In genomic region chr1:18452550-18452949, GRCh38 we compare ENCODE assay signal across 9 cellular contexts. TPM values are rescaled to one million over a fixed set of nuclear protein-coding genes. Genes with fewer than 3 reads are reported as not detected.
DNase-seq lines count a peak whose midpoint lies in the region; ATAC-seq and TF ChIP-seq lines count a peak whose summit lies in the region.
"Had no signal": no experiment of that assay in that cellular context is flagged by ENCODE, and none has a peak within 500 bp of the region (broad histone marks: within the 10 kb centered on the region; RNA-seq: fewer than 3 reads in every experiment).

No MANE protein-coding gene starts in this region.

- no peaks in the 10 kb centered on the region for H4K20me1 ChIP-seq in DND-41 (ENCODE audit: insufficient read depth, low read length)

- intact Hi-C loops in activated CD8-positive, alpha-beta T cell treated with anti-CD3 and anti-CD28 coated beads for 36 hours (cut with micrococcal nuclease): no loop called here

- no peaks in the 10 kb centered on the region for H3K9me3 ChIP-seq in DND-41 (ENCODE audit: insufficient read depth, low read length, severe bottlenecking)
- H3K9me3 ChIP-seq: lower lobe of right lung had no signal

- no peak overlapping the region for H3K4me2 ChIP-seq in DND-41 (ENCODE audit: insufficient read depth, low read length)

- H3K79me2 ChIP-seq in DND-41 (ENCODE audit: insufficient read depth, low read length): no peaks in the 10 kb centered on the region

- no peak overlapping the region for H3K9ac ChIP-seq in DND-41 (ENCODE audit: low read depth, low read length)

- TF ChIP-seq RAD21 in Ishikawa (IDR thresholded peaks at IDR 0.05; ENCODE audit: low read depth): no peak

- POLR2A ChIA-PET in activated CD8-positive, alpha-beta T cell treated with anti-CD3 and anti-CD28 coated beads for 36 hours (lab: Charles Lee): no interaction called here

- no peak overlapping the region for H3K27ac Mint-ChIP-seq in activated CD8-positive, alpha-beta T cell treated with anti-CD3 and anti-CD28 coated beads for 36 hours
- no peak overlapping the region for H3K27ac Mint-ChIP-seq in chondrocyte (ENCODE audit: unreplicated experiment)
- H3K27ac Mint-ChIP-seq: activated T-cell treated with anti-CD3 and anti-CD28 coated beads, Interleukin-2, amount 50 U/mL, for 24 hours had no signal

- no peaks in the 10 kb centered on the region for H3K36me3 ChIP-seq in DND-41 (ENCODE audit: insufficient read depth, low read length)
- H3K36me3 ChIP-seq: lower lobe of right lung had no signal

- no peak overlapping the region for H3K27ac ChIP-seq in DND-41 (ENCODE audit: low read length)
- H3K27ac ChIP-seq: lower lobe of right lung had no signal

- ATAC-seq in DND-41 (ENCODE audit: insufficient read depth, low read depth) (peak; percentile 70; the same call in 2 of the 3 replicates), left lobe of liver (peak; percentile 81)
- peak; percentile 71 for ATAC-seq in activated CD8-positive, alpha-beta T cell treated with anti-CD3 and anti-CD28 coated beads for 36 hours
- ATAC-seq: lower lobe of right lung had no signal

- no peaks in the 10 kb centered on the region for H3K4me1 Mint-ChIP-seq in activated CD8-positive, alpha-beta T cell treated with anti-CD3 and anti-CD28 coated beads for 36 hours (ENCODE audit: low read depth)
- no peaks in the 10 kb centered on the region for H3K4me1 Mint-ChIP-seq in chondrocyte (ENCODE audit: low read depth)

- H3K36me3 Mint-ChIP-seq in activated CD8-positive, alpha-beta T cell treated with anti-CD3 and anti-CD28 coated beads for 36 hours (ENCODE audit: low read depth): no peaks in the 10 kb centered on the region
- no peaks in the 10 kb centered on the region for H3K36me3 Mint-ChIP-seq in chondrocyte (ENCODE audit: low read depth)

- H3K27me3 ChIP-seq in DND-41 (ENCODE audit: insufficient read depth, low read length, poor library complexity): no peaks in the 10 kb centered on the region

- no peaks in the 10 kb centered on the region for H3K4me1 ChIP-seq in DND-41 (ENCODE audit: insufficient read depth, low read length)
- H3K4me1 ChIP-seq: lower lobe of right lung had no signal

- peaks cover 10% of the 10 kb centered on the region for H3K27me3 Mint-ChIP-seq in activated CD8-positive, alpha-beta T cell treated with anti-CD3 and anti-CD28 coated beads for 36 hours
- peaks cover 2% of the 10 kb centered on the region for H3K27me3 Mint-ChIP-seq in chondrocyte (ENCODE audit: low read depth)

- TF ChIP-seq CTCF in DND-41 (IDR thresholded peaks at IDR 0.05; ENCODE audit: borderline replicate concordance, extremely low read depth, low read length, poor library complexity, severe bottlenecking): no peak
- TF ChIP-seq CTCF in activated CD8-positive, alpha-beta T cell treated with anti-CD3 and anti-CD28 coated beads for 36 hours (IDR thresholded peaks at IDR 0.05): no peak
- no peak for TF ChIP-seq CTCF in chondrocyte (IDR thresholded peaks at IDR 0.05)

- H3K4me3 Mint-ChIP-seq in activated CD8-positive, alpha-beta T cell treated with anti-CD3 and anti-CD28 coated beads for 36 hours: no peak overlapping the region
- no peak overlapping the region for H3K4me3 Mint-ChIP-seq in chondrocyte (ENCODE audit: unreplicated experiment)
- H3K4me3 Mint-ChIP-seq: activated T-cell treated with anti-CD3 and anti-CD28 coated beads, Interleukin-2, amount 50 U/mL, for 24 hours had no signal

- DNase-seq in DND-41: peak; percentile 19
- peak; percentile 4 for DNase-seq in activated CD8-positive, alpha-beta T cell treated with anti-CD3 and anti-CD28 coated beads for 36 hours
- no peak for DNase-seq in left lobe of liver (ENCODE audit: low spot score)
- no peak for DNase-seq in C1 segment of cervical spinal cord (lab: John Stamatoyannopoulos, UW)
- DNase-seq in chondrocyte (ENCODE audit: low spot score): no peak
- DNase-seq in stimulated activated CD4-positive, alpha-beta T cell treated with anti-CD3 and anti-CD28 coated beads, Interleukin-4, amount 100 ng/mL, for 24 hours: no peak
- DNase-seq: activated T-cell treated with anti-CD3 and anti-CD28 coated beads, Interleukin-2, amount 50 U/mL, for 24 hours; lower lobe of right lung had no signal

- H2AFZ ChIP-seq in DND-41 (ENCODE audit: low read depth, low read length): no peak overlapping the region

- no peaks in the 10 kb centered on the region for H3K9me3 Mint-ChIP-seq in activated CD8-positive, alpha-beta T cell treated with anti-CD3 and anti-CD28 coated beads for 36 hours
- H3K9me3 Mint-ChIP-seq in chondrocyte (ENCODE audit: low read depth): peaks cover 3% of the 10 kb centered on the region
- H3K9me3 Mint-ChIP-seq: activated T-cell treated with anti-CD3 and anti-CD28 coated beads, Interleukin-2, amount 50 U/mL, for 24 hours had no signal

- no peak for TF ChIP-seq EP300 in Ishikawa (IDR thresholded peaks at IDR 0.05; ENCODE audit: borderline replicate concordance)

- CTCF ChIA-PET in activated CD8-positive, alpha-beta T cell treated with anti-CD3 and anti-CD28 coated beads for 36 hours (lab: Charles Lee): no interaction called here

- no peak overlapping the region for H3K4me3 ChIP-seq in DND-41 (ENCODE audit: low read depth in 1 of 2, low read length in 2 of 2)
- H3K4me3 ChIP-seq: lower lobe of right lung had no signal

TF ChIP-seq in Ishikawa, 13 proteins besides CTCF, POLR2A, EP300 and RAD21:
- TF ChIP-seq EGR1 (IDR thresholded peaks at IDR 0.05) (no peak), USF1 (IDR thresholded peaks at IDR 0.05) (peak; percentile 99)

RNA-seq across cellular contexts. Expression of gene KLHDC7A, which starts 28.2 kb away (rescaled TPM):
- total RNA-seq in activated CD8-positive, alpha-beta T cell treated with anti-CD3 and anti-CD28 coated beads for 36 hours: not detected
- total RNA-seq in left lobe of liver: 8.7 TPM
- total RNA-seq in chondrocyte: 0.07 to 0.08 TPM in 2 of 3 replicates, not detected in the other

Comparison
In these comparisons a context has a peak if more than half of its experiments do, and no peak if none do; other contexts are left out.
1. DNase-seq: peak in DND-41 (single experiment) and activated CD8-positive, alpha-beta T cell treated with anti-CD3 and anti-CD28 coated beads for 36 hours (single experiment); none in left lobe of liver (single experiment), C1 segment of cervical spinal cord (0 of 14), chondrocyte (single experiment) and stimulated activated CD4-positive, alpha-beta T cell treated with anti-CD3 and anti-CD28 coated beads, Interleukin-4, amount 100 ng/mL, for 24 hours (single experiment).
2. Peak in every context shown above with its lines, with median percentiles within 50 percentile points of each other: ATAC-seq.